In genomic region chr11:74942073-74942750, GRCh38 we compare ENCODE assay signal across 25 cellular contexts. TPM values are rescaled to one million over a fixed set of nuclear protein-coding genes. Genes with fewer than 3 reads are reported as not detected.
DNase-seq lines count a peak whose midpoint lies in the region; ATAC-seq, FAIRE-seq and TF ChIP-seq lines count a peak whose summit lies in the region.
"Had no signal": no experiment of that assay in that cellular context is flagged by ENCODE, and none has a peak within 500 bp of the region (broad histone marks: within the 10 kb centered on the region; RNA-seq: fewer than 3 reads in every experiment).

No MANE protein-coding gene starts in this region.

- H3K4me1 Mint-ChIP-seq in activated T-helper 17 cell treated with anti-CD3 and anti-CD28 coated beads, Interleukin-2, amount 50 U/mL, for 72 hours, result peaks cover 22% of the 10 kb centered on the region

- H3K9me1 ChIP-seq in IMR-90 (ENCODE audit: insufficient read depth, low read length) (peaks cover 19% of the 10 kb centered on the region), keratinocyte (ENCODE audit: control insufficient read depth, extremely low read depth, insufficient read depth, low read length) (no peaks in the 10 kb centered on the region)

- DNase-seq in IMR-90 (no peak), keratinocyte (ENCODE audit: low read depth, low spot score) (no peak), substantia nigra (lab: John Stamatoyannopoulos, UW) (no peak), transverse colon (no peak)
- DNase-seq in activated effector memory CD4-positive, alpha-beta T cell treated with Interleukin-2 at 50 U/mL for 16 hours, result no peak
- no peak for DNase-seq in activated CD4-positive, CD25-positive, alpha-beta regulatory T cell treated with anti-CD3 and anti-CD28 coated beads, Interleukin-2, amount 50 U/mL, for 72 hours
- DNase-seq: activated B cell treated with CpG ODN at 0.5 μM for 24 hours; activated CD4-positive, alpha-beta T cell treated with anti-CD3 and anti-CD28 coated beads, Interleukin-2, amount 50 U/mL, for 1 hour; activated naive CD4-positive, alpha-beta T cell treated with anti-CD3 and anti-CD28 coated beads for 36 hours; activated T-cell treated with anti-CD3 and anti-CD28 coated beads, Interleukin-2, amount 50 U/mL, for 72 hours; amygdala; BE2C; CD8-positive, alpha-beta T cell; H7; NCI-H1417 treated with DMSO at 0.1 percent for 48 hours; NCI-H2081; NCI-H524 treated with DMSO at 0.1 percent for 48 hours; ovary; SHP77; spleen; stimulated activated CD4-positive, alpha-beta T cell treated with anti-CD3 and anti-CD28 coated beads, Interleukin-2, amount 100 ng/mL, for 24 hours had no signal

- peak overlapping the region; percentile 86 for H2BK20ac ChIP-seq in IMR-90 (ENCODE audit: low read depth, low read length)

- TF ChIP-seq EP300 in transverse colon (IDR thresholded peaks at IDR 0.05; ENCODE audit: low read depth), result no peak

- TF ChIP-seq CTCF in IMR-90 (conservative IDR thresholded peaks at IDR 0.05; ENCODE audit: low read depth, low read length) (no peak), keratinocyte (optimal IDR thresholded peaks at IDR 0.05 in 1 of 3, IDR thresholded peaks at IDR 0.05 in 1 of 3, conservative IDR thresholded peaks at IDR 0.05 in 1 of 3; ENCODE audit: extremely low read depth in 1 of 3, insufficient read depth in 2 of 3, low read length in 3 of 3) (no peak), transverse colon (IDR thresholded peaks at IDR 0.05) (no peak)

- H2BK5ac ChIP-seq in IMR-90 (ENCODE audit: low read depth, low read length, poor library complexity, severe bottlenecking), result peak overlapping the region; percentile 80

- H3K79me1 ChIP-seq in IMR-90 (ENCODE audit: low read depth in 1 of 2, low read length in 2 of 2), result peaks cover 0 to 25% of the 10 kb centered on the region in 2 experiments; a peak in 2 of 4 replicates

- H3K4me3 ChIP-seq in ACC112 (ENCODE audit: low read depth, low read length) (no peak overlapping the region), IMR-90 (ENCODE audit: insufficient read depth, low read depth, low read length) (no peak overlapping the region), keratinocyte (ENCODE audit: control insufficient read depth in 2 of 3, extremely low read depth in 1 of 3, insufficient read depth in 2 of 3, low read depth in 1 of 3, low read length in 3 of 3) (no peak overlapping the region), transverse colon (no peak overlapping the region)
- H3K4me3 ChIP-seq: hepatocyte, ovary, spleen had no signal

- H3K4me3 Mint-ChIP-seq in activated T-helper 17 cell treated with anti-CD3 and anti-CD28 coated beads, Interleukin-2, amount 50 U/mL, for 72 hours, result peak overlapping the region; percentile 60
- H3K4me3 Mint-ChIP-seq: activated B cell treated with CpG ODN at 0.5 μM for 24 hours; activated naive CD4-positive, alpha-beta T cell treated with anti-CD3 and anti-CD28 coated beads for 36 hours; CD8-positive, alpha-beta T cell had no signal

- H3K27me3 ChIP-seq in ACC112 (ENCODE audit: insufficient read depth, low read length), result no peaks in the 10 kb centered on the region
- H3K27me3 ChIP-seq in IMR-90 (ENCODE audit: control insufficient read depth, insufficient read depth, low read length), result no peaks in the 10 kb centered on the region
- no peaks in the 10 kb centered on the region for H3K27me3 ChIP-seq in keratinocyte (ENCODE audit: control insufficient read depth, extremely low read depth, insufficient read depth, low read length)
- no peaks in the 10 kb centered on the region for H3K27me3 ChIP-seq in transverse colon
- H3K27me3 ChIP-seq: BE2C, hepatocyte, ovary, spleen had no signal

- H2AFZ ChIP-seq in ACC112 (ENCODE audit: low read length, unreplicated experiment), result no peak overlapping the region
- no peak overlapping the region for H2AFZ ChIP-seq in IMR-90 (replicated peaks; ENCODE audit: low read length, poor library complexity)
- no peak overlapping the region for H2AFZ ChIP-seq in keratinocyte (ENCODE audit: control insufficient read depth, low read length)
- H2AFZ ChIP-seq: hepatocyte had no signal

- H4K20me1 ChIP-seq in IMR-90 (ENCODE audit: insufficient read depth, low read length), result no peaks in the 10 kb centered on the region; the same call in 1 of the 2 replicates
- H4K20me1 ChIP-seq in keratinocyte (ENCODE audit: control insufficient read depth, extremely low read depth, insufficient read depth, low read length), result no peaks in the 10 kb centered on the region

- no peaks in the 10 kb centered on the region for H3K9me3 Mint-ChIP-seq in activated T-helper 17 cell treated with anti-CD3 and anti-CD28 coated beads, Interleukin-2, amount 50 U/mL, for 72 hours
- H3K9me3 Mint-ChIP-seq: activated B cell treated with CpG ODN at 0.5 μM for 24 hours; activated naive CD4-positive, alpha-beta T cell treated with anti-CD3 and anti-CD28 coated beads for 36 hours; CD8-positive, alpha-beta T cell had no signal

- peak overlapping the region; percentile 82 for H2AK5ac ChIP-seq in IMR-90 (ENCODE audit: low read depth, low read length)

- 100% methylated on average over 3 of the region's 5 CpGs; no CpG with 5 or more reads in 1 of the 2 experiments for whole genome bisulfite sequencing in IMR-90 (ENCODE audit: extremely low coverage in 2 of 2, insufficient read length in 1 of 2), 2 experiments
- WGBS in transverse colon (ENCODE audit: low coverage in 1 of 2), 2 donors, result 80 to 88% methylated on average over 5 of the region's 5 CpGs

- peak overlapping the region; percentile 58 for H2BK15ac ChIP-seq in IMR-90 (ENCODE audit: low read depth, low read length)

- H3K36me3 ChIP-seq in ACC112 (ENCODE audit: insufficient read depth, low read length), result no peaks in the 10 kb centered on the region; the same call in 1 of the 2 replicates
- no peaks in the 10 kb centered on the region; the same call in 1 of the 2 replicates for H3K36me3 ChIP-seq in IMR-90 (ENCODE audit: control insufficient read depth, insufficient read depth, low read length)
- H3K36me3 ChIP-seq in keratinocyte (ENCODE audit: control insufficient read depth in 2 of 2, extremely low read depth in 1 of 2, insufficient read depth in 2 of 2, low read length in 2 of 2), result peaks cover 4% of the 10 kb centered on the region in 2 experiments
- H3K36me3 ChIP-seq in transverse colon, result peaks cover 0 to 11% (median 0%) of the 10 kb centered on the region in 4 donors
- H3K36me3 ChIP-seq: BE2C, ovary had no signal

- no peak for FAIRE-seq in keratinocyte (lab: Jason Lieb, UNC)

- H3K4me1 ChIP-seq in ACC112 (ENCODE audit: control insufficient read depth, insufficient read depth, low read length, unreplicated experiment) (peaks cover 47% of the 10 kb centered on the region), IMR-90 (ENCODE audit: control insufficient read depth, insufficient read depth, low read length) (peaks cover 15% of the 10 kb centered on the region), keratinocyte (ENCODE audit: control insufficient read depth, extremely low read depth, insufficient read depth, low read length) (peaks cover 45% of the 10 kb centered on the region), transverse colon (no peaks in the 10 kb centered on the region)

- peak overlapping the region; percentile 69 for H4K91ac ChIP-seq in IMR-90 (ENCODE audit: insufficient read depth, low read depth, low read length)

- no peak overlapping the region for H3K56ac ChIP-seq in IMR-90 (ENCODE audit: extremely low read depth, insufficient read depth, low read length)

- no peak for TF ChIP-seq RAD21 in IMR-90 (IDR thresholded peaks at IDR 0.05; ENCODE audit: low read length)

- intact Hi-C loops in IMR-90 (cut with micrococcal nuclease) (no loop called here), transverse colon (cut with DNase I; ENCODE audit: low total_unique reads) (no loop called here)

- 0 out of 2 replicates have a peak overlapping the region, but pooled peaks have one; percentile 77 for H3K23ac ChIP-seq in IMR-90 (ENCODE audit: low read depth, low read length)

- CTCF ChIA-PET in IMR-90 (lab: Yijun Ruan, JAX), result interaction anchor here (0.6 to 0.7 kb wide), 2 partner anchors 72 to 1894 kb away, joined by 3 to 6 read pairs; no protein-coding TSS in a partner anchor

- no peak overlapping the region for H4K5ac ChIP-seq in IMR-90 (ENCODE audit: low read depth, low read length)

- peak overlapping the region; percentile 85 for H2BK120ac ChIP-seq in IMR-90 (ENCODE audit: low read depth, low read length)

- ATAC-seq in IMR-90 (ENCODE audit: low read depth), result no peak
- ATAC-seq in activated T-helper 17 cell treated with anti-CD3 and anti-CD28 coated beads, Interleukin-2, amount 50 U/mL, for 72 hours (replicated peaks), result no peak
- ATAC-seq: CD8-positive, alpha-beta T cell had no signal

- H3K9ac ChIP-seq in IMR-90 (ENCODE audit: low read depth, low read length) (peak overlapping the region; percentile 9; the same call in 1 of the 2 replicates), keratinocyte (ENCODE audit: control insufficient read depth, extremely low read depth, insufficient read depth, low read length) (peak overlapping the region; percentile 66)
- H3K9ac ChIP-seq: KMS-11 had no signal

- H3K4ac ChIP-seq in IMR-90 (ENCODE audit: low read depth, low read length), result peak overlapping the region; percentile 78

- POLR2A ChIA-PET in IMR-90 (lab: Charles Lee; ENCODE audit: unreplicated experiment), result no interaction called here

- H3K36me3 Mint-ChIP-seq in activated T-helper 17 cell treated with anti-CD3 and anti-CD28 coated beads, Interleukin-2, amount 50 U/mL, for 72 hours (ENCODE audit: low read depth), result peaks cover 68% of the 10 kb centered on the region

- no TSS peak for BruUV-seq in IMR-90 (replicated peaks; lab: Mats Ljungman, UMichigan)

- TF ChIP-seq POLR2A in IMR-90 (IDR thresholded peaks at IDR 0.05; ENCODE audit: low read depth, low read length) (no peak), transverse colon (IDR thresholded peaks at IDR 0.05) (no peak)

- H3K4me2 ChIP-seq in IMR-90 (ENCODE audit: low read depth, low read length), result no peak overlapping the region
- peak overlapping the region; percentile 82 for H3K4me2 ChIP-seq in keratinocyte (ENCODE audit: control insufficient read depth, extremely low read depth, insufficient read depth, low read depth, low read length)
- H3K4me2 ChIP-seq: hepatocyte, KMS-11 had no signal

- in situ Hi-C loops in IMR-90 (cut with MboI; ENCODE audit: low sequenced_read_pairs) (no loop called here), transverse colon (cut with MboI; ENCODE audit: low pct_ligation_motif_present in 1 of 4, low pct_unique_long_range_greater_than_20kb in 1 of 4, low sequenced_read_pairs in 3 of 4) (loop anchor here in 3 of 4 donors (25.0 kb wide), 1 partner anchor 295 kb away; the partner anchor contains the start of gene TPBGL (in 3 of the 3))

- dilution Hi-C loops in IMR-90 (cut with HindIII; ENCODE audit: low sequenced_read_pairs, unreplicated experiment) (no loop called here), keratinocyte (cut with MboI; ENCODE audit: extremely low pct_ligation_motif_present, low sequenced_read_pairs) (no loop called here)

- H3K27ac ChIP-seq in ACC112 (ENCODE audit: low read depth, low read length) (peak overlapping the region; percentile 73), IMR-90 (ENCODE audit: insufficient read depth, low read length) (no peak overlapping the region; the same call in 1 of the 2 replicates), keratinocyte (ENCODE audit: control insufficient read depth, insufficient read depth, low read length) (peak overlapping the region; percentile 91), substantia nigra (ENCODE audit: low read depth, low read length, poor library complexity, severe bottlenecking) (no peak overlapping the region), transverse colon (no peak overlapping the region)
- H3K27ac ChIP-seq: hepatocyte, KMS-11, ovary, spleen had no signal

- peak overlapping the region; percentile 83 for H3K27ac Mint-ChIP-seq in activated T-helper 17 cell treated with anti-CD3 and anti-CD28 coated beads, Interleukin-2, amount 50 U/mL, for 72 hours
- H3K27ac Mint-ChIP-seq: activated B cell treated with CpG ODN at 0.5 μM for 24 hours; activated naive CD4-positive, alpha-beta T cell treated with anti-CD3 and anti-CD28 coated beads for 36 hours; CD8-positive, alpha-beta T cell had no signal

- H3K18ac ChIP-seq in IMR-90 (ENCODE audit: low read depth, low read length), result no peak overlapping the region

- no peaks in the 10 kb centered on the region for H3K27me3 Mint-ChIP-seq in activated T-helper 17 cell treated with anti-CD3 and anti-CD28 coated beads, Interleukin-2, amount 50 U/mL, for 72 hours
- H3K27me3 Mint-ChIP-seq: activated B cell treated with CpG ODN at 0.5 μM for 24 hours had no signal

- H2AK9ac ChIP-seq in IMR-90 (replicated peaks; ENCODE audit: low read depth, low read length, poor library complexity), result peak overlapping the region; percentile 93

- peak overlapping the region; percentile 77 for H3K14ac ChIP-seq in IMR-90 (replicated peaks; ENCODE audit: low read depth, low read length)

- no peaks in the 10 kb centered on the region for H3K79me2 ChIP-seq in ACC112 (ENCODE audit: control insufficient read depth, insufficient read depth, low read length, unreplicated experiment)
- H3K79me2 ChIP-seq in keratinocyte (ENCODE audit: control insufficient read depth, insufficient read depth, low read length), result no peaks in the 10 kb centered on the region
- H3K79me2 ChIP-seq: hepatocyte had no signal

- peak overlapping the region; percentile 36 to 42; a peak in 2 of 4 replicates for H4K8ac ChIP-seq in IMR-90 (ENCODE audit: low read depth in 2 of 2, low read length in 2 of 2)

- no peaks in the 10 kb centered on the region for H3K9me3 ChIP-seq in IMR-90 (ENCODE audit: control insufficient read depth, insufficient read depth, low read length)
- H3K9me3 ChIP-seq in keratinocyte (ENCODE audit: control insufficient read depth, low read depth, low read length), result no peaks in the 10 kb centered on the region
- no peaks in the 10 kb centered on the region for H3K9me3 ChIP-seq in transverse colon
- H3K9me3 ChIP-seq: BE2C, ovary, spleen had no signal

RNA-seq across cellular contexts. Expression of gene XRRA1, which starts 6.7 kb away (rescaled TPM):
- 5.0 and 6.3 TPM in 2 replicates for total RNA-seq in IMR-90 (2012; rRNA removed)
- 4.5 and 5.4 TPM in 2 replicates for polyA plus RNA-seq in IMR-90 (2012; rRNA removed)
- 2.7 and 4.3 TPM in 2 replicates for polyA plus RNA-seq in IMR-90 (2012; cell fraction: cytosol; rRNA removed)
- polyA plus RNA-seq in IMR-90 (2012; cell fraction: nucleus; rRNA removed; ENCODE audit: low replicate concordance), result 6.2 and 10.3 TPM in 2 replicates
- 10 to 100 TPM; 30.1 to 41.0 TPM for total RNA-seq in activated T-helper 17 cell treated with anti-CD3 and anti-CD28 coated beads, Interleukin-2, amount 50 U/mL, for 72 hours
- polyA plus RNA-seq in keratinocyte, result 6.5 to 9.2 TPM (median 9.1 TPM) in 3 replicates
- 3.5 TPM for polyA plus RNA-seq in keratinocyte (2011; ENCODE audit: low read depth)
- polyA plus RNA-seq in keratinocyte (2011; cell fraction: cytosol; rRNA removed), result 6.0 and 7.3 TPM in 2 replicates
- 11.6 and 12.3 TPM in 2 replicates for polyA plus RNA-seq in keratinocyte (2011; cell fraction: nucleus; rRNA removed)
- 4.9 and 8.6 TPM in 2 replicates for polyA plus RNA-seq in keratinocyte (2012; ENCODE audit: low replicate concordance)
- 17.5 to 19.7 TPM (median 19.3 TPM) in 3 replicates for polyA minus RNA-seq in keratinocyte
- 7.3 TPM for polyA minus RNA-seq in keratinocyte (2011; cell fraction: cytosol; rRNA and poly(A)+ RNA removed)
- polyA minus RNA-seq in keratinocyte (2011; cell fraction: nucleus; rRNA and poly(A)+ RNA removed), result 10.2 and 24.7 TPM in 2 replicates
- 10 to 100 TPM in 3 of 4 donors, 1 to 10 TPM in 1; 5.7 to 61.0 (median 17.2) TPM for total RNA-seq in transverse colon

RNA-seq across cellular contexts. Expression of gene SPCS2, which starts 6.9 kb away (rescaled TPM):
- total RNA-seq in IMR-90 (2012; rRNA removed) (13.3 and 15.4 TPM in 2 replicates), transverse colon (10 to 100 TPM in 3 of 4 donors, 1 to 10 TPM in 1; 6.4 to 59.9 (median 21.0) TPM)
- polyA plus RNA-seq in IMR-90 (2012; rRNA removed) (68.8 and 76.0 TPM in 2 replicates), keratinocyte (58.2 to 207 TPM (median 104 TPM) in 3 replicates)
- polyA plus RNA-seq in IMR-90 (2012; cell fraction: cytosol; rRNA removed), result 16.6 and 28.7 TPM in 2 replicates
- 1.7 and 11.0 TPM in 2 replicates for polyA plus RNA-seq in IMR-90 (2012; cell fraction: nucleus; rRNA removed; ENCODE audit: low replicate concordance)
- 100 to 1,000 TPM; 143 to 195 TPM for total RNA-seq in activated T-helper 17 cell treated with anti-CD3 and anti-CD28 coated beads, Interleukin-2, amount 50 U/mL, for 72 hours
- 80.7 TPM for polyA plus RNA-seq in keratinocyte (2011; ENCODE audit: low read depth)
- polyA plus RNA-seq in keratinocyte (2011; cell fraction: cytosol; rRNA removed), result 42.6 and 85.1 TPM in 2 replicates
- polyA plus RNA-seq in keratinocyte (2011; cell fraction: nucleus; rRNA removed), result 71.8 and 111 TPM in 2 replicates
- 67.2 and 97.0 TPM in 2 replicates for polyA plus RNA-seq in keratinocyte (2012; ENCODE audit: low replicate concordance)
- polyA minus RNA-seq in keratinocyte, result 13.7 to 35.3 TPM (median 18.7 TPM) in 3 replicates
- polyA minus RNA-seq in keratinocyte (2011; cell fraction: cytosol; rRNA and poly(A)+ RNA removed), result 25.3 TPM
- 7.5 and 23.5 TPM in 2 replicates for polyA minus RNA-seq in keratinocyte (2011; cell fraction: nucleus; rRNA and poly(A)+ RNA removed)

RNA-seq across cellular contexts. Expression of gene NEU3, which starts 46.5 kb away (rescaled TPM):
- total RNA-seq in IMR-90 (2012; rRNA removed) (8.3 and 10.6 TPM in 2 replicates), transverse colon (10 to 100 TPM in 1 of 4 donors, 1 to 10 TPM in 3; 2.6 to 11.7 (median 3.9) TPM)
- polyA plus RNA-seq in IMR-90 (2012; rRNA removed) (5.1 and 5.5 TPM in 2 replicates), keratinocyte (7.1 to 10.2 TPM (median 8.2 TPM) in 3 replicates)
- polyA plus RNA-seq in IMR-90 (2012; cell fraction: cytosol; rRNA removed), result 2.8 and 3.4 TPM in 2 replicates
- 18.9 and 19.2 TPM in 2 replicates for polyA plus RNA-seq in IMR-90 (2012; cell fraction: nucleus; rRNA removed; ENCODE audit: low replicate concordance)
- total RNA-seq in activated T-helper 17 cell treated with anti-CD3 and anti-CD28 coated beads, Interleukin-2, amount 50 U/mL, for 72 hours, result 10 to 100 TPM; 19.5 to 26.4 TPM
- polyA plus RNA-seq in keratinocyte (2011; ENCODE audit: low read depth), result 5.6 TPM
- 4.4 and 5.7 TPM in 2 replicates for polyA plus RNA-seq in keratinocyte (2011; cell fraction: cytosol; rRNA removed)
- 19.7 and 19.9 TPM in 2 replicates for polyA plus RNA-seq in keratinocyte (2011; cell fraction: nucleus; rRNA removed)
- polyA plus RNA-seq in keratinocyte (2012; ENCODE audit: low replicate concordance), result 3.1 and 4.9 TPM in 2 replicates
- 11.8 to 21.3 TPM (median 21.2 TPM) in 3 replicates for polyA minus RNA-seq in keratinocyte
- polyA minus RNA-seq in keratinocyte (2011; cell fraction: cytosol; rRNA and poly(A)+ RNA removed), result 16.1 TPM
- 21.2 and 24.8 TPM in 2 replicates for polyA minus RNA-seq in keratinocyte (2011; cell fraction: nucleus; rRNA and poly(A)+ RNA removed)

Comparison
In these comparisons a context has a peak if more than half of its experiments do, and no peak if none do; other contexts are left out.
1. H3K27ac ChIP-seq: peak in ACC112 (single experiment) and keratinocyte (single experiment); none in IMR-90 (single experiment), substantia nigra (single experiment) and transverse colon (0 of 4).